Comparison of ENCODE assay signal across 17 cellular contexts in the genomic region with DNA sequence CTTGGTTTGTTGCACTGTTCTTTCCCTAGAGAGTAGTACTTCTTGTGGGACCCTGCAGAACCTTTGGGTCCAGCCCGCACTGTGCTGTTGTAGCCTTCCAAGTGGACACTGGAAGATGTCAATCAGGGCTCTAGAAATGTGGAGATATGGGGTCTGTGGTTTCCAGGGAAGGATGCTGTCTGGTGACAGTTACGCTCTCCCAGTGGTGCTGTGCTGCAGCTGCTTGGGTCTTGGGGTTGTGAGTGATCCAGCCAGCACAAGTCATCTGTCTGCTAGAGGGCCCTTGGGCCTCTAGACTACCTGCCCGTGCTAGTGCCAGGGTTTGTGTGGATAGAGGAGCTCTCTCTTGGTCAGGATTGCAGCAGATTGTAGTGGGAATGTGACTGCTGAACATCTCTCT.
"Had no signal": no experiment of that assay in that cellular context is flagged by ENCODE, and none has a peak within 500 bp of the region (broad histone marks: within the 10 kb centered on the region; RNA-seq: fewer than 3 reads in every experiment).

No MANE protein-coding gene starts in this region.

- H3K36me3 ChIP-seq: breast epithelium, lower lobe of right lung, pancreas, upper lobe of right lung had no signal

- H3K27me3 ChIP-seq: pancreas, upper lobe of right lung had no signal

- H3K4me1 Mint-ChIP-seq: naive B cell; stimulated activated naive B cell treated with anti-CD40 and anti-IgM and Interleukin-4, amounts not matched to agents 10 μg/mL and 1 μg/mL and 100 μg/mL, for 72 hours had no signal

- H3K27ac Mint-ChIP-seq: activated naive CD8-positive, alpha-beta T cell treated with anti-CD3 and anti-CD28 coated beads, Interleukin-2, amount 10 ng/mL, durations not matched to agents 7 days and 5 days; activated T-helper 1 cell treated with anti-CD3 and anti-CD28 coated beads, Interleukin-12 subunit alpha, Interleukin-12 subunit beta, Interleukin-2, Interleukin-4 antibody, amounts not matched to agents 30 ng/mL and 10 ng/mL and 1 ng/mL, durations not matched to agents 14 hours and 24 hours and 36 hours; endodermal cell; mesothelial cell of epicardium; stimulated activated naive B cell treated with anti-CD40 and anti-IgM and Interleukin-4, amounts not matched to agents 10 μg/mL and 1 μg/mL and 100 μg/mL, for 72 hours had no signal

- H3K4me3 Mint-ChIP-seq: activated naive CD8-positive, alpha-beta T cell treated with anti-CD3 and anti-CD28 coated beads, Interleukin-2, amount 10 ng/mL, durations not matched to agents 7 days and 5 days; activated T-helper 1 cell treated with anti-CD3 and anti-CD28 coated beads, Interleukin-12 subunit alpha, Interleukin-12 subunit beta, Interleukin-2, Interleukin-4 antibody, amounts not matched to agents 30 ng/mL and 10 ng/mL and 1 ng/mL, durations not matched to agents 14 hours and 24 hours and 36 hours; endodermal cell; mesothelial cell of epicardium; naive B cell; stimulated activated naive B cell treated with anti-CD40 and anti-IgM and Interleukin-4, amounts not matched to agents 10 μg/mL and 1 μg/mL and 100 μg/mL, for 72 hours had no signal

- ATAC-seq: lower lobe of right lung; SK-N-SH treated with all-trans-retinoic acid at 6 μM for 48 hours; stimulated activated naive B cell treated with anti-CD40 and anti-IgM and Interleukin-4, amounts not matched to agents 10 μg/mL and 1 μg/mL and 100 μg/mL, for 72 hours had no signal

- DNase-seq: activated CD4-positive, CD25-positive, alpha-beta regulatory T cell treated with anti-CD3 and anti-CD28 coated beads, Interleukin-2, amount 50 U/mL, for 72 hours; activated naive CD8-positive, alpha-beta T cell treated with anti-CD3 and anti-CD28 coated beads, Interleukin-2, amount 10 ng/mL, durations not matched to agents 7 days and 5 days; aorta; endodermal cell; lower lobe of right lung; naive B cell; stimulated activated CD4-positive, alpha-beta T cell treated with anti-CD3 and anti-CD28 coated beads, Interleukin-15, amount 100 ng/mL, for 24 hours; stimulated activated CD4-positive, alpha-beta T cell treated with anti-CD3 and anti-CD28 coated beads, Interleukin-4, amount 100 ng/mL, for 1 hour; stimulated activated naive B cell treated with anti-CD40 and anti-IgM and Interleukin-4, amounts not matched to agents 10 μg/mL and 1 μg/mL and 100 μg/mL, for 72 hours; T-helper 1 cell; T1000; upper lobe of right lung had no signal

- H3K4me3 ChIP-seq: breast epithelium, lower lobe of right lung, pancreas, upper lobe of right lung had no signal

- H3K27ac ChIP-seq: breast epithelium, lower lobe of right lung, pancreas had no signal

- H3K4me1 ChIP-seq: breast epithelium, lower lobe of right lung had no signal
